1 cellular context compared by ENCODE assay signal in the genomic region with DNA sequence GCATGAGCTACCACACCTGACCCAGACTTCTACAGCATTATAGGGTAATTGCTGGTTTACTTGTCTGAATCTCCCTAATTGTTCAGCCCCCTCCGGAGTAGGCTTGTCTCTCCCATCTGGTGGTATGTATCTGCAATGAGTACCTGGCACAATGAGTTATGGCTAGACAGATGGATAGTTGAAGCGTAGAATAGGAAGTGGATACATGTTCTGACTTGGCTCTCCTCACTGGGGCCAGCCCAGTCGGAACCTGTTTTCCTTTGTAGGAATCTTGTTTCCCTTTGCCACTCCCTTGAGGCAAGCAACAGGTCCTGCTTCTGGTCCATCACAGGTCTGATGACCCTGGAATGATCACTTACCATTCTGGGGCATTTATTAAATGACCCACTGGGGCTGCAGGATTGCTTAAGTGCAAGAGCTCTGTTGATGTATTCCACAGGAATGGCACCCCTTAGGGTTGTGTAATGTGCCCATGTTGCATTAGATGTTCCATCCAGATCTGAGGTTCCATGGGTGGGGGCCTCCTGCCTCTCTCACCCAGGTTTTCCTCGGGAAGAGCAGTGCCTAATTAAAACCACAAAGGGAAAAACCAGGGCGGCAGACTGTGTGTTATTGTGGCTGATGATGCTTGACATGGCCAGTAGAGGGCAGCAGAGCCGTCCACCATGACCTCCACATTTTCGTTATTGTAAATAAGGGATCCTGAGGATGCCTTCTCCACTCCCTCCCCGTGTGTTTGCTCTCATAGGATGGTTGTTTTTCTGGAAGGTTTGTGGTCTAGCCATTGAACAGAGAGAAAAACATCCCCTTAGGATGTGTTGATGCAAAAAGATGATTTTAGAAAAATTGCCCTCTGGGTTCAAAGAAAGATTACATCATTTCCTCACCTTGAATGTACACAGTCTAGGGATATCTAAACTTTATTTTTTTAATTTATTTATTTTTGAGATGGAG.
TF ChIP-seq lines count a peak whose summit lies in the region.

No MANE protein-coding gene starts in this region.

TF ChIP-seq in HepG2, 621 proteins besides CTCF, POLR2A, EP300 and RAD21 (continued from another document and continues in another):
- TF ChIP-seq, protein P1, sequence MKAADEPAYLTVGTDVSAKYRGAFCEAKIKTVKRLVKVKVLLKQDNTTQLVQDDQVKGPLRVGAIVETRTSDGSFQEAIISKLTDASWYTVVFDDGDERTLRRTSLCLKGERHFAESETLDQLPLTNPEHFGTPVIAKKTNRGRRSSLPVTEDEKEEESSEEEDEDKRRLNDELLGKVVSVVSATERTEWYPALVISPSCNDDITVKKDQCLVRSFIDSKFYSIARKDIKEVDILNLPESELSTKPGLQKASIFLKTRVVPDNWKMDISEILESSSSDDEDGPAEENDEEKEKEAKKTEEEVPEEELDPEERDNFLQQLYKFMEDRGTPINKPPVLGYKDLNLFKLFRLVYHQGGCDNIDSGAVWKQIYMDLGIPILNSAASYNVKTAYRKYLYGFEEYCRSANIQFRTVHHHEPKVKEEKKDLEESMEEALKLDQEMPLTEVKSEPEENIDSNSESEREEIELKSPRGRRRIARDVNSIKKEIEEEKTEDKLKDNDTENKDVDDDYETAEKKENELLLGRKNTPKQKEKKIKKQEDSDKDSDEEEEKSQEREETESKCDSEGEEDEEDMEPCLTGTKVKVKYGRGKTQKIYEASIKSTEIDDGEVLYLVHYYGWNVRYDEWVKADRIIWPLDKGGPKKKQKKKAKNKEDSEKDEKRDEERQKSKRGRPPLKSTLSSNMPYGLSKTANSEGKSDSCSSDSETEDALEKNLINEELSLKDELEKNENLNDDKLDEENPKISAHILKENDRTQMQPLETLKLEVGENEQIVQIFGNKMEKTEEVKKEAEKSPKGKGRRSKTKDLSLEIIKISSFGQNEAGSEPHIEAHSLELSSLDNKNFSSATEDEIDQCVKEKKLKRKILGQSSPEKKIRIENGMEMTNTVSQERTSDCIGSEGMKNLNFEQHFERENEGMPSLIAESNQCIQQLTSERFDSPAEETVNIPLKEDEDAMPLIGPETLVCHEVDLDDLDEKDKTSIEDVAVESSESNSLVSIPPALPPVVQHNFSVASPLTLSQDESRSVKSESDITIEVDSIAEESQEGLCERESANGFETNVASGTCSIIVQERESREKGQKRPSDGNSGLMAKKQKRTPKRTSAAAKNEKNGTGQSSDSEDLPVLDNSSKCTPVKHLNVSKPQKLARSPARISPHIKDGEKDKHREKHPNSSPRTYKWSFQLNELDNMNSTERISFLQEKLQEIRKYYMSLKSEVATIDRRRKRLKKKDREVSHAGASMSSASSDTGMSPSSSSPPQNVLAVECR (CRISPR knock-in tag; IDR thresholded peaks at IDR 0.05; ENCODE audit: borderline replicate concordance): no peak; the same call in 1 of the 2 replicates
- no peak for TF ChIP-seq SP1 (IDR thresholded peaks at IDR 0.05)
- TF ChIP-seq SP1 (CRISPR knock-in tag; IDR thresholded peaks at IDR 0.05): no peak
- no peak for TF ChIP-seq TCF7L2 (IDR thresholded peaks at IDR 0.05; ENCODE audit: low read depth, low read length)
- TF ChIP-seq, protein P2, sequence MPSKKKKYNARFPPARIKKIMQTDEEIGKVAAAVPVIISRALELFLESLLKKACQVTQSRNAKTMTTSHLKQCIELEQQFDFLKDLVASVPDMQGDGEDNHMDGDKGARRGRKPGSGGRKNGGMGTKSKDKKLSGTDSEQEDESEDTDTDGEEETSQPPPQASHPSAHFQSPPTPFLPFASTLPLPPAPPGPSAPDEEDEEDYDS (CRISPR knock-in tag; IDR thresholded peaks at IDR 0.05): 0 out of 2 replicates have a peak, but pooled peaks have one; percentile 20
- no peak for TF ChIP-seq ZNF782 (CRISPR knock-in tag; IDR thresholded peaks at IDR 0.05; ENCODE audit: borderline replicate concordance)
- TF ChIP-seq NFKBIZ (CRISPR knock-in tag; IDR thresholded peaks at IDR 0.05): no peak
- no peak for TF ChIP-seq MTF1 (CRISPR knock-in tag; IDR thresholded peaks at IDR 0.05)
- no peak for TF ChIP-seq PHF21A (CRISPR knock-in tag; IDR thresholded peaks at IDR 0.05)
- TF ChIP-seq KMT2A (CRISPR knock-in tag; IDR thresholded peaks at IDR 0.05): no peak; the same call in 1 of the 2 replicates
- TF ChIP-seq, protein P3, sequence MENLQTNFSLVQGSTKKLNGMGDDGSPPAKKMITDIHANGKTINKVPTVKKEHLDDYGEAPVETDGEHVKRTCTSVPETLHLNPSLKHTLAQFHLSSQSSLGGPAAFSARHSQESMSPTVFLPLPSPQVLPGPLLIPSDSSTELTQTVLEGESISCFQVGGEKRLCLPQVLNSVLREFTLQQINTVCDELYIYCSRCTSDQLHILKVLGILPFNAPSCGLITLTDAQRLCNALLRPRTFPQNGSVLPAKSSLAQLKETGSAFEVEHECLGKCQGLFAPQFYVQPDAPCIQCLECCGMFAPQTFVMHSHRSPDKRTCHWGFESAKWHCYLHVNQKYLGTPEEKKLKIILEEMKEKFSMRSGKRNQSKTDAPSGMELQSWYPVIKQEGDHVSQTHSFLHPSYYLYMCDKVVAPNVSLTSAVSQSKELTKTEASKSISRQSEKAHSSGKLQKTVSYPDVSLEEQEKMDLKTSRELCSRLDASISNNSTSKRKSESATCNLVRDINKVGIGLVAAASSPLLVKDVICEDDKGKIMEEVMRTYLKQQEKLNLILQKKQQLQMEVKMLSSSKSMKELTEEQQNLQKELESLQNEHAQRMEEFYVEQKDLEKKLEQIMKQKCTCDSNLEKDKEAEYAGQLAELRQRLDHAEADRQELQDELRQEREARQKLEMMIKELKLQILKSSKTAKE (CRISPR knock-in tag; IDR thresholded peaks at IDR 0.05; ENCODE audit: borderline replicate concordance): no peak
- TF ChIP-seq TSC22D2 (CRISPR knock-in tag; IDR thresholded peaks at IDR 0.05; ENCODE audit: borderline replicate concordance): no peak
- no peak for TF ChIP-seq DNMT1 (CRISPR knock-in tag; IDR thresholded peaks at IDR 0.05)
- no peak for TF ChIP-seq ZNF468 (CRISPR knock-in tag; IDR thresholded peaks at IDR 0.05)
- TF ChIP-seq, protein P4, sequence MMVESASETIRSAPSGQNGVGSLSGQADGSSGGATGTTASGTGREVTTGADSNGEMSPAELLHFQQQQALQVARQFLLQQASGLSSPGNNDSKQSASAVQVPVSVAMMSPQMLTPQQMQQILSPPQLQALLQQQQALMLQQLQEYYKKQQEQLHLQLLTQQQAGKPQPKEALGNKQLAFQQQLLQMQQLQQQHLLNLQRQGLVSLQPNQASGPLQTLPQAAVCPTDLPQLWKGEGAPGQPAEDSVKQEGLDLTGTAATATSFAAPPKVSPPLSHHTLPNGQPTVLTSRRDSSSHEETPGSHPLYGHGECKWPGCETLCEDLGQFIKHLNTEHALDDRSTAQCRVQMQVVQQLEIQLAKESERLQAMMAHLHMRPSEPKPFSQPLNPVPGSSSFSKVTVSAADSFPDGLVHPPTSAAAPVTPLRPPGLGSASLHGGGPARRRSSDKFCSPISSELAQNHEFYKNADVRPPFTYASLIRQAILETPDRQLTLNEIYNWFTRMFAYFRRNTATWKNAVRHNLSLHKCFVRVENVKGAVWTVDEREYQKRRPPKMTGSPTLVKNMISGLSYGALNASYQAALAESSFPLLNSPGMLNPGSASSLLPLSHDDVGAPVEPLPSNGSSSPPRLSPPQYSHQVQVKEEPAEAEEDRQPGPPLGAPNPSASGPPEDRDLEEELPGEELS (CRISPR knock-in tag; IDR thresholded peaks at IDR 0.05): no peak
- no peak for TF ChIP-seq ZNF546 (CRISPR knock-in tag; conservative IDR thresholded peaks at IDR 0.05)
- no peak for TF ChIP-seq ONECUT2 (CRISPR knock-in tag; IDR thresholded peaks at IDR 0.05)
- no peak for TF ChIP-seq ZFP36L1 (CRISPR knock-in tag; IDR thresholded peaks at IDR 0.05)
- no peak for TF ChIP-seq EHMT2 (IDR thresholded peaks at IDR 0.05; ENCODE audit: borderline replicate concordance, low read depth, low read length)
- TF ChIP-seq JUNB (CRISPR knock-in tag; IDR thresholded peaks at IDR 0.05; ENCODE audit: borderline replicate concordance): no peak
- TF ChIP-seq TCF7 (IDR thresholded peaks at IDR 0.05; ENCODE audit: low read depth): no peak
- TF ChIP-seq ZNF773 (CRISPR knock-in tag; IDR thresholded peaks at IDR 0.05; ENCODE audit: borderline replicate concordance): no peak
- no peak for TF ChIP-seq SMYD3 (CRISPR knock-in tag; IDR thresholded peaks at IDR 0.05)
- TF ChIP-seq HDAC6 (IDR thresholded peaks at IDR 0.05; ENCODE audit: low read depth, low read length): no peak
- TF ChIP-seq LRRFIP1 (CRISPR knock-in tag; conservative IDR thresholded peaks at IDR 0.05): no peak
- TF ChIP-seq ZNF841 (CRISPR knock-in tag; IDR thresholded peaks at IDR 0.05; ENCODE audit: borderline replicate concordance): no peak
- no peak for TF ChIP-seq NCOA5 (CRISPR knock-in tag; IDR thresholded peaks at IDR 0.05)
- TF ChIP-seq ATF3 (CRISPR knock-in tag; IDR thresholded peaks at IDR 0.05): no peak
- TF ChIP-seq, protein P5, sequence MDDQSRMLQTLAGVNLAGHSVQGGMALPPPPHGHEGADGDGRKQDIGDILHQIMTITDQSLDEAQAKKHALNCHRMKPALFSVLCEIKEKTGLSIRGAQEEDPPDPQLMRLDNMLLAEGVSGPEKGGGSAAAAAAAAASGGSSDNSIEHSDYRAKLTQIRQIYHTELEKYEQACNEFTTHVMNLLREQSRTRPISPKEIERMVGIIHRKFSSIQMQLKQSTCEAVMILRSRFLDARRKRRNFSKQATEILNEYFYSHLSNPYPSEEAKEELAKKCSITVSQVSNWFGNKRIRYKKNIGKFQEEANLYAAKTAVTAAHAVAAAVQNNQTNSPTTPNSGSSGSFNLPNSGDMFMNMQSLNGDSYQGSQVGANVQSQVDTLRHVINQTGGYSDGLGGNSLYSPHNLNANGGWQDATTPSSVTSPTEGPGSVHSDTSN (CRISPR knock-in tag; IDR thresholded peaks at IDR 0.05; ENCODE audit: borderline replicate concordance): no peak
- no peak for TF ChIP-seq ZZZ3 (CRISPR knock-in tag; IDR thresholded peaks at IDR 0.05; ENCODE audit: borderline replicate concordance)
- TF ChIP-seq, protein P6, sequence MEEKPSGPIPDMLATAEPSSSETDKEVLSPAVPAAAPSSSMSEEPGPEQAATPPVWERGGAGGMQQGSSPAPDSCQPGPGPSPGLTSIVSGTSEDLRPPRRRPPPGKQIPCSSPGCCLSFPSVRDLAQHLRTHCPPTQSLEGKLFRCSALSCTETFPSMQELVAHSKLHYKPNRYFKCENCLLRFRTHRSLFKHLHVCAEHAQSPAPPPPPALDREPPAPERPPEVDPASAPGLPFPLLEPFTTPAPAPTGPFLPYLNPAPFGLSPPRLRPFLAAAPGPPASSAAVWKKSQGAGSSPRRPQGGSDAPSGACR (CRISPR knock-in tag; IDR thresholded peaks at IDR 0.05): no peak
- no peak for TF ChIP-seq ZNF569 (CRISPR knock-in tag; IDR thresholded peaks at IDR 0.05; ENCODE audit: borderline replicate concordance)
- TF ChIP-seq ZBTB8A (CRISPR knock-in tag; IDR thresholded peaks at IDR 0.05; ENCODE audit: borderline replicate concordance, low read depth): no peak
- no peak for TF ChIP-seq FOXA1 (IDR thresholded peaks at IDR 0.05)
- peak; percentile 97 for TF ChIP-seq FOXA1 (CRISPR knock-in tag; IDR thresholded peaks at IDR 0.05)
- no peak for TF ChIP-seq KAT8 (CRISPR knock-in tag; IDR thresholded peaks at IDR 0.05)
- TF ChIP-seq ZFP37 (CRISPR knock-in tag; IDR thresholded peaks at IDR 0.05; ENCODE audit: borderline replicate concordance): no peak
- TF ChIP-seq SUZ12 (IDR thresholded peaks at IDR 0.05; ENCODE audit: low read depth, low read length): no peak
- TF ChIP-seq, protein P7, sequence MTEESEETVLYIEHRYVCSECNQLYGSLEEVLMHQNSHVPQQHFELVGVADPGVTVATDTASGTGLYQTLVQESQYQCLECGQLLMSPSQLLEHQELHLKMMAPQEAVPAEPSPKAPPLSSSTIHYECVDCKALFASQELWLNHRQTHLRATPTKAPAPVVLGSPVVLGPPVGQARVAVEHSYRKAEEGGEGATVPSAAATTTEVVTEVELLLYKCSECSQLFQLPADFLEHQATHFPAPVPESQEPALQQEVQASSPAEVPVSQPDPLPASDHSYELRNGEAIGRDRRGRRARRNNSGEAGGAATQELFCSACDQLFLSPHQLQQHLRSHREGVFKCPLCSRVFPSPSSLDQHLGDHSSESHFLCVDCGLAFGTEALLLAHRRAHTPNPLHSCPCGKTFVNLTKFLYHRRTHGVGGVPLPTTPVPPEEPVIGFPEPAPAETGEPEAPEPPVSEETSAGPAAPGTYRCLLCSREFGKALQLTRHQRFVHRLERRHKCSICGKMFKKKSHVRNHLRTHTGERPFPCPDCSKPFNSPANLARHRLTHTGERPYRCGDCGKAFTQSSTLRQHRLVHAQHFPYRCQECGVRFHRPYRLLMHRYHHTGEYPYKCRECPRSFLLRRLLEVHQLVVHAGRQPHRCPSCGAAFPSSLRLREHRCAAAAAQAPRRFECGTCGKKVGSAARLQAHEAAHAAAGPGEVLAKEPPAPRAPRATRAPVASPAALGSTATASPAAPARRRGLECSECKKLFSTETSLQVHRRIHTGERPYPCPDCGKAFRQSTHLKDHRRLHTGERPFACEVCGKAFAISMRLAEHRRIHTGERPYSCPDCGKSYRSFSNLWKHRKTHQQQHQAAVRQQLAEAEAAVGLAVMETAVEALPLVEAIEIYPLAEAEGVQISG (CRISPR knock-in tag; IDR thresholded peaks at IDR 0.05): no peak
- TF ChIP-seq ZNF563 (CRISPR knock-in tag; IDR thresholded peaks at IDR 0.05): no peak
- no peak for TF ChIP-seq SRSF4 (IDR thresholded peaks at IDR 0.05; ENCODE audit: low read depth, low read length, poor library complexity, severe bottlenecking)
- TF ChIP-seq U2AF1 (optimal IDR thresholded peaks at IDR 0.05; ENCODE audit: low read depth, low read length): no peak
- TF ChIP-seq FOSL1 (CRISPR knock-in tag; IDR thresholded peaks at IDR 0.05; ENCODE audit: borderline replicate concordance): no peak
- TF ChIP-seq IRX3 (CRISPR knock-in tag; IDR thresholded peaks at IDR 0.05; ENCODE audit: borderline replicate concordance, low read depth): no peak
- TF ChIP-seq ZNF264 (CRISPR knock-in tag; IDR thresholded peaks at IDR 0.05): no peak
- TF ChIP-seq ZNF644 (CRISPR knock-in tag; IDR thresholded peaks at IDR 0.05; ENCODE audit: low read depth): no peak
- TF ChIP-seq THAP11 (CRISPR knock-in tag; IDR thresholded peaks at IDR 0.05): 0 out of 2 replicates have a peak, but pooled peaks have one; percentile 30
